In the genomic region with DNA sequence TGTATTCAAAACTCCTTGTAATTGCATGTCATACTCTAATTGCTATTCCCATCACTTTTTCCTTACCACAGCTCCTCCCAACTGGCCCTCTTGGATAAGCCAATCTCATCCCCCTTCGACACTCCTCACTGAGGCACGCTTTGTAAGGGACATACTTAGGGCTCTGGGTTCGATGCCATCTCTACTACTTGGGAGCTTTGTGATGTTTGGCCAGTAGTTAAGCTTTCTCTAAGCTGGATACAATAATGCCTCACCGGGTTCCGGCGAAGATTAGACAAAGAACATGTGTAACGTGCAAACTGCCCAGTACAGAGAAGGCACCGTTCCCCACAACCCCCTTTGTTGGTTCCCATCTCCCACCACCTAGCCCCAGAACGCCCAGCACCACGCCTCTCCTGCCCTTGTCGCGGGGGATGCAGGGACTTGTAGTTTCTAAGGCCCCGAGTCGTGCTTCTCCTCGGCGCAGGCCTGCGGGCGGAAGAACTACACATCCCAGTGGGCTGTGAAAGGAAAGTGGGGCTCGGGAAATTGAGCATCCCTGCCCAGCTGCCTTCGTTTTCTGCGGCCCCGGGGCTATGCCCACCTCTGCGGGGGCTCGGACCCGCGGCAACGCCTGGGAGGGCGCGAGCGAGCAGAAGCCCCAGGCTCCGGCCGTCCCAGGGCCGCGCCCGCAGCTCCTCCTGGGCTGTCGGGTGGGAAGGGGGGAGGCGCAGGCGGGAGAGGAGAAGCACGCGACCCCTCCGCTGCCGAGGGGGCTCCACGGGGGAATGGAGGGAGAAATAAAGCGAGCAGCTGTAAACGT, we compare ENCODE assay signal across 1 cellular context.
TF ChIP-seq lines count a peak whose summit lies in the region.

No MANE protein-coding gene starts in this region.

TF ChIP-seq in K562, 482 proteins besides CTCF, POLR2A, EP300 and RAD21 (continued from another document and continues in another):
- TF ChIP-seq DIDO1 (tag; IDR thresholded peaks at IDR 0.05; ENCODE audit: low read depth) (0 out of 2 replicates have a peak, but pooled peaks have one; percentile 43), ILF3 (IDR thresholded peaks at IDR 0.05; ENCODE audit: borderline replicate concordance) (no peak), PCBP2 (IDR thresholded peaks at IDR 0.05; ENCODE audit: low read depth, low read length, poor library complexity, severe bottlenecking) (no peak), WHSC1 (IDR thresholded peaks at IDR 0.05; ENCODE audit: low read length) (no peak), ZNF133 (CRISPR knock-in tag; IDR thresholded peaks at IDR 0.05) (no peak), KHSRP (IDR thresholded peaks at IDR 0.05) (no peak), POU5F1 (IDR thresholded peaks at IDR 0.05; ENCODE audit: borderline replicate concordance, low read depth, low read length, partially characterized antibody) (no peak), TBP (optimal IDR thresholded peaks at IDR 0.05; ENCODE audit: low read depth, low read length) (no peak), ESRRA (IDR thresholded peaks at IDR 0.05; ENCODE audit: borderline replicate concordance, low read depth) (no peak), CTBP1 (IDR thresholded peaks at IDR 0.05; ENCODE audit: borderline replicate concordance) (peak; percentile 23; the same call in 1 of the 2 replicates), ZKSCAN1 (IDR thresholded peaks at IDR 0.05; ENCODE audit: low read depth, low read length) (no peak), CC2D1A (IDR thresholded peaks at IDR 0.05) (no peak), KAT2B (IDR thresholded peaks at IDR 0.05; ENCODE audit: low read depth, low read length) (no peak), CHD2 (IDR thresholded peaks at IDR 0.05; ENCODE audit: low read depth, low read length) (no peak), ZBTB7A (IDR thresholded peaks at IDR 0.05; ENCODE audit: borderline replicate concordance, control insufficient read depth, low read depth, low read length) (peak; percentile 84), ZNF140 (CRISPR knock-in tag; IDR thresholded peaks at IDR 0.05) (no peak), ARHGAP35 (IDR thresholded peaks at IDR 0.05; ENCODE audit: partially characterized antibody) (no peak), TAF15 (IDR thresholded peaks at IDR 0.05; ENCODE audit: low read depth, low read length) (no peak), NCOA2 (IDR thresholded peaks at IDR 0.05; ENCODE audit: partially characterized antibody in 2 of 2) (no peak), KDM1A (IDR thresholded peaks at IDR 0.05) (no peak), NEUROD1 (IDR thresholded peaks at IDR 0.05; ENCODE audit: borderline replicate concordance, low read depth, low read length, partially characterized antibody) (no peak), RCOR1 (IDR thresholded peaks at IDR 0.05; ENCODE audit: borderline replicate concordance in 1 of 2, low read depth in 2 of 2, low read length in 2 of 2) (peak in 1 of 2 experiments; percentile 73; a peak in 2 of 4 replicates), BRD9 (IDR thresholded peaks at IDR 0.05; ENCODE audit: low read depth, partially characterized antibody) (no peak), TAF1 (IDR thresholded peaks at IDR 0.05; ENCODE audit: control insufficient read depth, extremely low read depth, insufficient read depth, low read length, severe bottlenecking) (no peak), SMAD4 (CRISPR knock-in tag; conservative IDR thresholded peaks at IDR 0.05) (no peak), ZNF174 (CRISPR knock-in tag; IDR thresholded peaks at IDR 0.05) (no peak), RBM25 (IDR thresholded peaks at IDR 0.05; ENCODE audit: low read depth, low read length, severe bottlenecking) (no peak), SAFB2 (IDR thresholded peaks at IDR 0.05; ENCODE audit: borderline replicate concordance, low read depth, low read length, severe bottlenecking) (no peak), ZNF197 (CRISPR knock-in tag; IDR thresholded peaks at IDR 0.05; ENCODE audit: low read depth) (peak; percentile 95)
- TF ChIP-seq, protein P1, sequence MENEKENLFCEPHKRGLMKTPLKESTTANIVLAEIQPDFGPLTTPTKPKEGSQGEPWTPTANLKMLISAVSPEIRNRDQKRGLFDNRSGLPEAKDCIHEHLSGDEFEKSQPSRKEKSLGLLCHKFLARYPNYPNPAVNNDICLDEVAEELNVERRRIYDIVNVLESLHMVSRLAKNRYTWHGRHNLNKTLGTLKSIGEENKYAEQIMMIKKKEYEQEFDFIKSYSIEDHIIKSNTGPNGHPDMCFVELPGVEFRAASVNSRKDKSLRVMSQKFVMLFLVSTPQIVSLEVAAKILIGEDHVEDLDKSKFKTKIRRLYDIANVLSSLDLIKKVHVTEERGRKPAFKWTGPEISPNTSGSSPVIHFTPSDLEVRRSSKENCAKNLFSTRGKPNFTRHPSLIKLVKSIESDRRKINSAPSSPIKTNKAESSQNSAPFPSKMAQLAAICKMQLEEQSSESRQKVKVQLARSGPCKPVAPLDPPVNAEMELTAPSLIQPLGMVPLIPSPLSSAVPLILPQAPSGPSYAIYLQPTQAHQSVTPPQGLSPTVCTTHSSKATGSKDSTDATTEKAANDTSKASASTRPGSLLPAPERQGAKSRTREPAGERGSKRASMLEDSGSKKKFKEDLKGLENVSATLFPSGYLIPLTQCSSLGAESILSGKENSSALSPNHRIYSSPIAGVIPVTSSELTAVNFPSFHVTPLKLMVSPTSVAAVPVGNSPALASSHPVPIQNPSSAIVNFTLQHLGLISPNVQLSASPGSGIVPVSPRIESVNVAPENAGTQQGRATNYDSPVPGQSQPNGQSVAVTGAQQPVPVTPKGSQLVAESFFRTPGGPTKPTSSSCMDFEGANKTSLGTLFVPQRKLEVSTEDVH (IDR thresholded peaks at IDR 0.05; ENCODE audit: low read depth, partially characterized antibody): no peak
- TF ChIP-seq, protein P2, sequence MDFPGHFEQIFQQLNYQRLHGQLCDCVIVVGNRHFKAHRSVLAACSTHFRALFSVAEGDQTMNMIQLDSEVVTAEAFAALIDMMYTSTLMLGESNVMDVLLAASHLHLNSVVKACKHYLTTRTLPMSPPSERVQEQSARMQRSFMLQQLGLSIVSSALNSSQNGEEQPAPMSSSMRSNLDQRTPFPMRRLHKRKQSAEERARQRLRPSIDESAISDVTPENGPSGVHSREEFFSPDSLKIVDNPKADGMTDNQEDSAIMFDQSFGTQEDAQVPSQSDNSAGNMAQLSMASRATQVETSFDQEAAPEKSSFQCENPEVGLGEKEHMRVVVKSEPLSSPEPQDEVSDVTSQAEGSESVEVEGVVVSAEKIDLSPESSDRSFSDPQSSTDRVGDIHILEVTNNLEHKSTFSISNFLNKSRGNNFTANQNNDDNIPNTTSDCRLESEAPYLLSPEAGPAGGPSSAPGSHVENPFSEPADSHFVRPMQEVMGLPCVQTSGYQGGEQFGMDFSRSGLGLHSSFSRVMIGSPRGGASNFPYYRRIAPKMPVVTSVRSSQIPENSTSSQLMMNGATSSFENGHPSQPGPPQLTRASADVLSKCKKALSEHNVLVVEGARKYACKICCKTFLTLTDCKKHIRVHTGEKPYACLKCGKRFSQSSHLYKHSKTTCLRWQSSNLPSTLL (IDR thresholded peaks at IDR 0.05): no peak
- TF ChIP-seq, protein P3, sequence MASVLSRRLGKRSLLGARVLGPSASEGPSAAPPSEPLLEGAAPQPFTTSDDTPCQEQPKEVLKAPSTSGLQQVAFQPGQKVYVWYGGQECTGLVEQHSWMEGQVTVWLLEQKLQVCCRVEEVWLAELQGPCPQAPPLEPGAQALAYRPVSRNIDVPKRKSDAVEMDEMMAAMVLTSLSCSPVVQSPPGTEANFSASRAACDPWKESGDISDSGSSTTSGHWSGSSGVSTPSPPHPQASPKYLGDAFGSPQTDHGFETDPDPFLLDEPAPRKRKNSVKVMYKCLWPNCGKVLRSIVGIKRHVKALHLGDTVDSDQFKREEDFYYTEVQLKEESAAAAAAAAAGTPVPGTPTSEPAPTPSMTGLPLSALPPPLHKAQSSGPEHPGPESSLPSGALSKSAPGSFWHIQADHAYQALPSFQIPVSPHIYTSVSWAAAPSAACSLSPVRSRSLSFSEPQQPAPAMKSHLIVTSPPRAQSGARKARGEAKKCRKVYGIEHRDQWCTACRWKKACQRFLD (CRISPR knock-in tag; IDR thresholded peaks at IDR 0.05): peak; percentile 78
- TF ChIP-seq, protein P4, sequence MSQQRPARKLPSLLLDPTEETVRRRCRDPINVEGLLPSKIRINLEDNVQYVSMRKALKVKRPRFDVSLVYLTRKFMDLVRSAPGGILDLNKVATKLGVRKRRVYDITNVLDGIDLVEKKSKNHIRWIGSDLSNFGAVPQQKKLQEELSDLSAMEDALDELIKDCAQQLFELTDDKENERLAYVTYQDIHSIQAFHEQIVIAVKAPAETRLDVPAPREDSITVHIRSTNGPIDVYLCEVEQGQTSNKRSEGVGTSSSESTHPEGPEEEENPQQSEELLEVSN (IDR thresholded peaks at IDR 0.05; ENCODE audit: borderline replicate concordance in 1 of 2, extremely low read depth in 1 of 2, insufficient read depth in 1 of 2, insufficient read length in 1 of 2, low read depth in 1 of 2, low read length in 1 of 2, poor library complexity in 1 of 2, severe bottlenecking in 1 of 2): peak in 1 of 2 experiments; percentile 78
- TF ChIP-seq, protein P5, sequence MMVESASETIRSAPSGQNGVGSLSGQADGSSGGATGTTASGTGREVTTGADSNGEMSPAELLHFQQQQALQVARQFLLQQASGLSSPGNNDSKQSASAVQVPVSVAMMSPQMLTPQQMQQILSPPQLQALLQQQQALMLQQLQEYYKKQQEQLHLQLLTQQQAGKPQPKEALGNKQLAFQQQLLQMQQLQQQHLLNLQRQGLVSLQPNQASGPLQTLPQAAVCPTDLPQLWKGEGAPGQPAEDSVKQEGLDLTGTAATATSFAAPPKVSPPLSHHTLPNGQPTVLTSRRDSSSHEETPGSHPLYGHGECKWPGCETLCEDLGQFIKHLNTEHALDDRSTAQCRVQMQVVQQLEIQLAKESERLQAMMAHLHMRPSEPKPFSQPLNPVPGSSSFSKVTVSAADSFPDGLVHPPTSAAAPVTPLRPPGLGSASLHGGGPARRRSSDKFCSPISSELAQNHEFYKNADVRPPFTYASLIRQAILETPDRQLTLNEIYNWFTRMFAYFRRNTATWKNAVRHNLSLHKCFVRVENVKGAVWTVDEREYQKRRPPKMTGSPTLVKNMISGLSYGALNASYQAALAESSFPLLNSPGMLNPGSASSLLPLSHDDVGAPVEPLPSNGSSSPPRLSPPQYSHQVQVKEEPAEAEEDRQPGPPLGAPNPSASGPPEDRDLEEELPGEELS (CRISPR knock-in tag; IDR thresholded peaks at IDR 0.05; ENCODE audit: borderline replicate concordance): no peak
- TF ChIP-seq, protein P6, sequence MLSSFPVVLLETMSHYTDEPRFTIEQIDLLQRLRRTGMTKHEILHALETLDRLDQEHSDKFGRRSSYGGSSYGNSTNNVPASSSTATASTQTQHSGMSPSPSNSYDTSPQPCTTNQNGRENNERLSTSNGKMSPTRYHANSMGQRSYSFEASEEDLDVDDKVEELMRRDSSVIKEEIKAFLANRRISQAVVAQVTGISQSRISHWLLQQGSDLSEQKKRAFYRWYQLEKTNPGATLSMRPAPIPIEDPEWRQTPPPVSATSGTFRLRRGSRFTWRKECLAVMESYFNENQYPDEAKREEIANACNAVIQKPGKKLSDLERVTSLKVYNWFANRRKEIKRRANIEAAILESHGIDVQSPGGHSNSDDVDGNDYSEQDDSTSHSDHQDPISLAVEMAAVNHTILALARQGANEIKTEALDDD (IDR thresholded peaks at IDR 0.05): no peak
- TF ChIP-seq, protein P7, sequence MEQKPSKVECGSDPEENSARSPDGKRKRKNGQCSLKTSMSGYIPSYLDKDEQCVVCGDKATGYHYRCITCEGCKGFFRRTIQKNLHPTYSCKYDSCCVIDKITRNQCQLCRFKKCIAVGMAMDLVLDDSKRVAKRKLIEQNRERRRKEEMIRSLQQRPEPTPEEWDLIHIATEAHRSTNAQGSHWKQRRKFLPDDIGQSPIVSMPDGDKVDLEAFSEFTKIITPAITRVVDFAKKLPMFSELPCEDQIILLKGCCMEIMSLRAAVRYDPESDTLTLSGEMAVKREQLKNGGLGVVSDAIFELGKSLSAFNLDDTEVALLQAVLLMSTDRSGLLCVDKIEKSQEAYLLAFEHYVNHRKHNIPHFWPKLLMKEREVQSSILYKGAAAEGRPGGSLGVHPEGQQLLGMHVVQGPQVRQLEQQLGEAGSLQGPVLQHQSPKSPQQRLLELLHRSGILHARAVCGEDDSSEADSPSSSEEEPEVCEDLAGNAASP (IDR thresholded peaks at IDR 0.05): no peak
- TF ChIP-seq, protein P8, sequence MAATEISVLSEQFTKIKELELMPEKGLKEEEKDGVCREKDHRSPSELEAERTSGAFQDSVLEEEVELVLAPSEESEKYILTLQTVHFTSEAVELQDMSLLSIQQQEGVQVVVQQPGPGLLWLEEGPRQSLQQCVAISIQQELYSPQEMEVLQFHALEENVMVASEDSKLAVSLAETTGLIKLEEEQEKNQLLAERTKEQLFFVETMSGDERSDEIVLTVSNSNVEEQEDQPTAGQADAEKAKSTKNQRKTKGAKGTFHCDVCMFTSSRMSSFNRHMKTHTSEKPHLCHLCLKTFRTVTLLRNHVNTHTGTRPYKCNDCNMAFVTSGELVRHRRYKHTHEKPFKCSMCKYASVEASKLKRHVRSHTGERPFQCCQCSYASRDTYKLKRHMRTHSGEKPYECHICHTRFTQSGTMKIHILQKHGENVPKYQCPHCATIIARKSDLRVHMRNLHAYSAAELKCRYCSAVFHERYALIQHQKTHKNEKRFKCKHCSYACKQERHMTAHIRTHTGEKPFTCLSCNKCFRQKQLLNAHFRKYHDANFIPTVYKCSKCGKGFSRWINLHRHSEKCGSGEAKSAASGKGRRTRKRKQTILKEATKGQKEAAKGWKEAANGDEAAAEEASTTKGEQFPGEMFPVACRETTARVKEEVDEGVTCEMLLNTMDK (IDR thresholded peaks at IDR 0.05; ENCODE audit: borderline replicate concordance, insufficient read depth, low read depth, low read length, poor library complexity, severe bottlenecking): no peak
- TF ChIP-seq, protein P9, sequence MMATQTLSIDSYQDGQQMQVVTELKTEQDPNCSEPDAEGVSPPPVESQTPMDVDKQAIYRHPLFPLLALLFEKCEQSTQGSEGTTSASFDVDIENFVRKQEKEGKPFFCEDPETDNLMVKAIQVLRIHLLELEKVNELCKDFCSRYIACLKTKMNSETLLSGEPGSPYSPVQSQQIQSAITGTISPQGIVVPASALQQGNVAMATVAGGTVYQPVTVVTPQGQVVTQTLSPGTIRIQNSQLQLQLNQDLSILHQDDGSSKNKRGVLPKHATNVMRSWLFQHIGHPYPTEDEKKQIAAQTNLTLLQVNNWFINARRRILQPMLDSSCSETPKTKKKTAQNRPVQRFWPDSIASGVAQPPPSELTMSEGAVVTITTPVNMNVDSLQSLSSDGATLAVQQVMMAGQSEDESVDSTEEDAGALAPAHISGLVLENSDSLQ (IDR thresholded peaks at IDR 0.05): no peak
- TF ChIP-seq, protein P10, sequence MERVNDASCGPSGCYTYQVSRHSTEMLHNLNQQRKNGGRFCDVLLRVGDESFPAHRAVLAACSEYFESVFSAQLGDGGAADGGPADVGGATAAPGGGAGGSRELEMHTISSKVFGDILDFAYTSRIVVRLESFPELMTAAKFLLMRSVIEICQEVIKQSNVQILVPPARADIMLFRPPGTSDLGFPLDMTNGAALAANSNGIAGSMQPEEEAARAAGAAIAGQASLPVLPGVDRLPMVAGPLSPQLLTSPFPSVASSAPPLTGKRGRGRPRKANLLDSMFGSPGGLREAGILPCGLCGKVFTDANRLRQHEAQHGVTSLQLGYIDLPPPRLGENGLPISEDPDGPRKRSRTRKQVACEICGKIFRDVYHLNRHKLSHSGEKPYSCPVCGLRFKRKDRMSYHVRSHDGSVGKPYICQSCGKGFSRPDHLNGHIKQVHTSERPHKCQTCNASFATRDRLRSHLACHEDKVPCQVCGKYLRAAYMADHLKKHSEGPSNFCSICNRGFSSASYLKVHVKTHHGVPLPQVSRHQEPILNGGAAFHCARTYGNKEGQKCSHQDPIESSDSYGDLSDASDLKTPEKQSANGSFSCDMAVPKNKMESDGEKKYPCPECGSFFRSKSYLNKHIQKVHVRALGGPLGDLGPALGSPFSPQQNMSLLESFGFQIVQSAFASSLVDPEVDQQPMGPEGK (CRISPR knock-in tag; IDR thresholded peaks at IDR 0.05; ENCODE audit: borderline replicate concordance): no peak
